Comparison of ENCODE assay signal across 3 cellular contexts in the genomic region with DNA sequence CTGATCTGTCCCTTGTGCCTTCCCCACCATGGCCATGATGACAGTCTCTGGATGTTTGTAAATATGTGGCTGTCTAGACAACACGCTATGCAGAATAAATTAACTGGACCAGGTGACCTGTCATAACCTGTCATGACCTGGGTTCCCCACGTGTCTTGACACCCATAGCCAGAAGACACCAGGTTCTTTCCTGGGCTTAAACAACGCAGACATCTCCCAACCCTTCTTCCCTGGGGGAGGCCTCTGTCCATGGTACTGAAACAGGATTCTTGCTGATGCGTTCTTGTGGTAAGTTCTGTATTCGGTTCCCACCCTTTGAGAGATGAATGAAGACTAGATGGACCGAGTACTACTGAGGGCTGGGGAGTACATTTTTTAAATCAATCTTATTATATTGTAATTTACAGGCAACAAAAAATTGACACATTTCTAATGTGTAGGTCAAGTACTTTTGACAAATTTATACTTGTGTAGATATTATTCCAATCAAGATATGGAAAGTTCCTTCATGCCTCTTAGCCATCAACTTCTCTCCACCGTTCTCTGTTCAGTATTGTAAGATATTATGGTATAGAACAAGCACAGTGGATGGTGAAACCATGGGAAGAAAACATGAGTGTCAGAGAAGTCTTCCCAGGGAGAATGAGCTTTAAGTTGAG.
TF ChIP-seq lines count a peak whose summit lies in the region.

No MANE protein-coding gene starts in this region.

TF ChIP-seq in SK-N-SH, 30 proteins besides CTCF, POLR2A, EP300 and RAD21 (continued from another document):
- TF ChIP-seq REST (IDR thresholded peaks at IDR 0.05; ENCODE audit: low read depth, low read length): peak; percentile 95

TF ChIP-seq in SK-N-SH treated with all-trans-retinoic acid at 6 μM for 48 hours, 23 proteins besides CTCF, POLR2A, EP300 and RAD21 (continued from another document):
- TF ChIP-seq PPARA (CRISPR knock-in tag; IDR thresholded peaks at IDR 0.05; ENCODE audit: borderline replicate concordance) (no peak), ARNTL (CRISPR knock-in tag; IDR thresholded peaks at IDR 0.05; ENCODE audit: borderline replicate concordance, low read depth) (no peak), ZNF70 (CRISPR knock-in tag; IDR thresholded peaks at IDR 0.05) (no peak), ZNF565 (CRISPR knock-in tag; conservative IDR thresholded peaks at IDR 0.05; ENCODE audit: low read depth) (no peak), ZFP3 (CRISPR knock-in tag; IDR thresholded peaks at IDR 0.05) (no peak), TSHZ2 (CRISPR knock-in tag; IDR thresholded peaks at IDR 0.05) (no peak), ZNF8 (CRISPR knock-in tag; IDR thresholded peaks at IDR 0.05) (no peak), CSDC2 (CRISPR knock-in tag; IDR thresholded peaks at IDR 0.05) (no peak), BACH2 (CRISPR knock-in tag; IDR thresholded peaks at IDR 0.05; ENCODE audit: borderline replicate concordance) (no peak), OSR1 (CRISPR knock-in tag; IDR thresholded peaks at IDR 0.05) (no peak), TOX (CRISPR knock-in tag; IDR thresholded peaks at IDR 0.05; ENCODE audit: borderline replicate concordance) (no peak)
- TF ChIP-seq, protein P1, sequence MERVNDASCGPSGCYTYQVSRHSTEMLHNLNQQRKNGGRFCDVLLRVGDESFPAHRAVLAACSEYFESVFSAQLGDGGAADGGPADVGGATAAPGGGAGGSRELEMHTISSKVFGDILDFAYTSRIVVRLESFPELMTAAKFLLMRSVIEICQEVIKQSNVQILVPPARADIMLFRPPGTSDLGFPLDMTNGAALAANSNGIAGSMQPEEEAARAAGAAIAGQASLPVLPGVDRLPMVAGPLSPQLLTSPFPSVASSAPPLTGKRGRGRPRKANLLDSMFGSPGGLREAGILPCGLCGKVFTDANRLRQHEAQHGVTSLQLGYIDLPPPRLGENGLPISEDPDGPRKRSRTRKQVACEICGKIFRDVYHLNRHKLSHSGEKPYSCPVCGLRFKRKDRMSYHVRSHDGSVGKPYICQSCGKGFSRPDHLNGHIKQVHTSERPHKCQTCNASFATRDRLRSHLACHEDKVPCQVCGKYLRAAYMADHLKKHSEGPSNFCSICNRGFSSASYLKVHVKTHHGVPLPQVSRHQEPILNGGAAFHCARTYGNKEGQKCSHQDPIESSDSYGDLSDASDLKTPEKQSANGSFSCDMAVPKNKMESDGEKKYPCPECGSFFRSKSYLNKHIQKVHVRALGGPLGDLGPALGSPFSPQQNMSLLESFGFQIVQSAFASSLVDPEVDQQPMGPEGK (CRISPR knock-in tag; IDR thresholded peaks at IDR 0.05; ENCODE audit: borderline replicate concordance): no peak

TF ChIP-seq in endothelial cell of umbilical vein, 7 proteins besides CTCF, POLR2A, EP300 and RAD21 (continued from another document):
- no peak for TF ChIP-seq MAX (IDR thresholded peaks at IDR 0.05; ENCODE audit: insufficient read depth, insufficient read length)
- no peak for TF ChIP-seq MYC (IDR thresholded peaks at IDR 0.05; ENCODE audit: low read depth, low read length)
TF ChIP-seq in endothelial cell of umbilical vein: peak in this region for 0.
